In genomic region chr16:56588781-56589140, GRCh38 we compare ENCODE assay signal across 11 cellular contexts. TPM values are rescaled to one million over a fixed set of nuclear protein-coding genes. Genes with fewer than 3 reads are reported as not detected.
DNase-seq lines count a peak whose midpoint lies in the region; ATAC-seq, FAIRE-seq and TF ChIP-seq lines count a peak whose summit lies in the region.
"Had no signal": no experiment of that assay in that cellular context is flagged by ENCODE, and none has a peak within 500 bp of the region (broad histone marks: within the 10 kb centered on the region; RNA-seq: fewer than 3 reads in every experiment).

No MANE protein-coding gene starts in this region.

- dilution Hi-C loops in keratinocyte (cut with MboI; ENCODE audit: extremely low pct_ligation_motif_present, low sequenced_read_pairs) = no loop called here

- H3K9me1 ChIP-seq in keratinocyte (ENCODE audit: control insufficient read depth, extremely low read depth, insufficient read depth, low read length) = no peaks in the 10 kb centered on the region

- H3K4me2 ChIP-seq in keratinocyte (ENCODE audit: control insufficient read depth, extremely low read depth, insufficient read depth, low read depth, low read length) = peak overlapping the region; percentile 60

- H3K27ac Mint-ChIP-seq in T-helper 1 cell treated with Interleukin-12 subunit alpha and Interleukin-12 subunit beta and Interleukin-4 antibody, amounts not matched to agents 30 μg/mL and 1 μg/mL, for 36 hours = peak overlapping the region; percentile 67
- H3K27ac Mint-ChIP-seq in stimulated activated naive CD8-positive, alpha-beta T cell treated with anti-CD3 and anti-CD28 coated beads, Interleukin-15, amount 100 ng/mL, for 72 hours = peak overlapping the region in 1 of 2 donors; percentile 74

- no peaks in the 10 kb centered on the region for H3K36me3 Mint-ChIP-seq in T-helper 1 cell treated with Interleukin-12 subunit alpha and Interleukin-12 subunit beta and Interleukin-4 antibody, amounts not matched to agents 30 μg/mL and 1 μg/mL, for 36 hours (ENCODE audit: low read depth)

- H3K4me1 ChIP-seq in adipocyte (ENCODE audit: control insufficient read depth, insufficient read depth, low read length) = peaks cover 19% of the 10 kb centered on the region
- peaks cover 4% of the 10 kb centered on the region for H3K4me1 ChIP-seq in keratinocyte (ENCODE audit: control insufficient read depth, extremely low read depth, insufficient read depth, low read length)
- H3K4me1 ChIP-seq: foreskin keratinocyte had no signal

- peaks cover 3% of the 10 kb centered on the region for H3K4me1 Mint-ChIP-seq in T-helper 1 cell treated with Interleukin-12 subunit alpha and Interleukin-12 subunit beta and Interleukin-4 antibody, amounts not matched to agents 30 μg/mL and 1 μg/mL, for 36 hours (ENCODE audit: low read depth)
- H3K4me1 Mint-ChIP-seq in stimulated activated naive CD8-positive, alpha-beta T cell treated with anti-CD3 and anti-CD28 coated beads, Interleukin-15, amount 100 ng/mL, for 72 hours = peaks cover 35% of the 10 kb centered on the region

- H3K9me3 ChIP-seq in adipocyte (ENCODE audit: control insufficient read depth, low read length) (no peaks in the 10 kb centered on the region), keratinocyte (ENCODE audit: control insufficient read depth, low read depth, low read length) (no peaks in the 10 kb centered on the region)

- H3K4me3 ChIP-seq in adipocyte (ENCODE audit: low read length) (peak overlapping the region; percentile 61), keratinocyte (ENCODE audit: control insufficient read depth in 2 of 3, extremely low read depth in 1 of 3, insufficient read depth in 2 of 3, low read depth in 1 of 3, low read length in 3 of 3) (no peak overlapping the region)

- H3K27me3 ChIP-seq in adipocyte (replicated peaks; ENCODE audit: control insufficient read depth, insufficient read depth, low read length) = peaks cover 30% of the 10 kb centered on the region
- H3K27me3 ChIP-seq in keratinocyte (ENCODE audit: control insufficient read depth, extremely low read depth, insufficient read depth, low read length) = peaks cover 38% of the 10 kb centered on the region

- H2AFZ ChIP-seq in keratinocyte (ENCODE audit: control insufficient read depth, low read length) = no peak overlapping the region

- FAIRE-seq in keratinocyte (lab: Jason Lieb, UNC) = no peak
- FAIRE-seq: A204.1, GM12892 had no signal

- DNase-seq in T-helper 1 cell (no peak), adipocyte (ENCODE audit: low read depth) (no peak), keratinocyte (ENCODE audit: low read depth, low spot score) (no peak)
- no peak for DNase-seq in stimulated activated naive CD8-positive, alpha-beta T cell treated with anti-CD3 and anti-CD28 coated beads, Interleukin-15, amount 100 ng/mL, for 72 hours
- DNase-seq in stimulated activated CD4-positive, alpha-beta T cell treated with anti-CD3 and anti-CD28 coated beads, Interleukin-4, amount 100 ng/mL, for 1 hour = no peak
- DNase-seq: foreskin keratinocyte had no signal

- no peaks in the 10 kb centered on the region for H3K36me3 ChIP-seq in adipocyte (ENCODE audit: control insufficient read depth, insufficient read depth, low read length, severe bottlenecking)
- H3K36me3 ChIP-seq in keratinocyte (ENCODE audit: control insufficient read depth in 2 of 2, extremely low read depth in 1 of 2, insufficient read depth in 2 of 2, low read length in 2 of 2) = no peaks in the 10 kb centered on the region

- TF ChIP-seq CTCF in keratinocyte (optimal IDR thresholded peaks at IDR 0.05 in 1 of 3, IDR thresholded peaks at IDR 0.05 in 1 of 3, conservative IDR thresholded peaks at IDR 0.05 in 1 of 3; ENCODE audit: extremely low read depth in 1 of 3, insufficient read depth in 2 of 3, low read length in 3 of 3) = no peak

- H3K27me3 Mint-ChIP-seq in T-helper 1 cell treated with Interleukin-12 subunit alpha and Interleukin-12 subunit beta and Interleukin-4 antibody, amounts not matched to agents 30 μg/mL and 1 μg/mL, for 36 hours (ENCODE audit: low read depth) = peaks cover 45% of the 10 kb centered on the region
- peaks cover 35% of the 10 kb centered on the region for H3K27me3 Mint-ChIP-seq in stimulated activated naive CD8-positive, alpha-beta T cell treated with anti-CD3 and anti-CD28 coated beads, Interleukin-15, amount 100 ng/mL, for 72 hours

- H3K27ac ChIP-seq in keratinocyte (ENCODE audit: control insufficient read depth, insufficient read depth, low read length) = no peak overlapping the region
- H3K27ac ChIP-seq: foreskin keratinocyte had no signal

- no peak for ATAC-seq in stimulated activated naive CD8-positive, alpha-beta T cell treated with anti-CD3 and anti-CD28 coated beads, Interleukin-15, amount 100 ng/mL, for 72 hours
- ATAC-seq in HG03571 (IDR thresholded peaks at IDR 0.05; ENCODE audit: unreplicated experiment) (no peak), HG02885 (IDR thresholded peaks at IDR 0.05; ENCODE audit: poor library complexity, unreplicated experiment) (no peak)

- no peaks in the 10 kb centered on the region for H3K9me3 Mint-ChIP-seq in T-helper 1 cell treated with Interleukin-12 subunit alpha and Interleukin-12 subunit beta and Interleukin-4 antibody, amounts not matched to agents 30 μg/mL and 1 μg/mL, for 36 hours
- H3K9me3 Mint-ChIP-seq in stimulated activated naive CD8-positive, alpha-beta T cell treated with anti-CD3 and anti-CD28 coated beads, Interleukin-15, amount 100 ng/mL, for 72 hours = no peaks in the 10 kb centered on the region

- no peaks in the 10 kb centered on the region for H4K20me1 ChIP-seq in keratinocyte (ENCODE audit: control insufficient read depth, extremely low read depth, insufficient read depth, low read length)

- H3K79me2 ChIP-seq in keratinocyte (ENCODE audit: control insufficient read depth, insufficient read depth, low read length) = no peaks in the 10 kb centered on the region

- no peak overlapping the region for H3K9ac ChIP-seq in adipocyte (ENCODE audit: low read length)
- no peak overlapping the region for H3K9ac ChIP-seq in keratinocyte (ENCODE audit: control insufficient read depth, extremely low read depth, insufficient read depth, low read length)

- peak overlapping the region; percentile 84 for H3K4me3 Mint-ChIP-seq in T-helper 1 cell treated with Interleukin-12 subunit alpha and Interleukin-12 subunit beta and Interleukin-4 antibody, amounts not matched to agents 30 μg/mL and 1 μg/mL, for 36 hours
- H3K4me3 Mint-ChIP-seq in stimulated activated naive CD8-positive, alpha-beta T cell treated with anti-CD3 and anti-CD28 coated beads, Interleukin-15, amount 100 ng/mL, for 72 hours = peak overlapping the region; percentile 88 to 98

RNA-seq across cellular contexts. Expression of gene MT3, which starts 0.6 kb away (rescaled TPM):
- polyA plus RNA-seq in keratinocyte = not detected in 3 replicates
- polyA plus RNA-seq in keratinocyte (2011; ENCODE audit: low read depth) = not detected
- polyA plus RNA-seq in keratinocyte (2011; cell fraction: cytosol; rRNA removed) = not detected in 2 replicates
- not detected in 2 replicates for polyA plus RNA-seq in keratinocyte (2011; cell fraction: nucleus; rRNA removed)
- polyA plus RNA-seq in keratinocyte (2012; ENCODE audit: low replicate concordance) = not detected in 2 replicates
- not detected in 3 replicates for polyA minus RNA-seq in keratinocyte
- polyA minus RNA-seq in keratinocyte (2011; cell fraction: cytosol; rRNA and poly(A)+ RNA removed) = not detected
- not detected in 2 replicates for polyA minus RNA-seq in keratinocyte (2011; cell fraction: nucleus; rRNA and poly(A)+ RNA removed)
- polyA plus RNA-seq: foreskin keratinocyte had no signal

RNA-seq across cellular contexts. Expression of gene MT2A, which starts 19.6 kb away (rescaled TPM):
- polyA plus RNA-seq in keratinocyte = 489 to 1,016 TPM (median 990 TPM) in 3 replicates
- polyA plus RNA-seq in keratinocyte (2011; ENCODE audit: low read depth) = 310 TPM
- polyA plus RNA-seq in keratinocyte (2011; cell fraction: cytosol; rRNA removed) = 741 and 1,546 TPM in 2 replicates
- 335 and 470 TPM in 2 replicates for polyA plus RNA-seq in keratinocyte (2011; cell fraction: nucleus; rRNA removed)
- polyA plus RNA-seq in keratinocyte (2012; ENCODE audit: low replicate concordance) = 2,479 and 10,771 TPM in 2 replicates
- 401 to 1,828 TPM (median 417 TPM) in 3 replicates for polyA minus RNA-seq in keratinocyte
- 2,677 TPM for polyA minus RNA-seq in keratinocyte (2011; cell fraction: cytosol; rRNA and poly(A)+ RNA removed)
- polyA minus RNA-seq in keratinocyte (2011; cell fraction: nucleus; rRNA and poly(A)+ RNA removed) = 152 and 202 TPM in 2 replicates

RNA-seq across cellular contexts. Expression of gene MT4, which starts 23.9 kb away (rescaled TPM):
- 0.77 to 2.1 TPM in 2 of 3 replicates, not detected in the other for polyA plus RNA-seq in keratinocyte
- not detected for polyA plus RNA-seq in keratinocyte (2011; ENCODE audit: low read depth)
- polyA plus RNA-seq in keratinocyte (2011; cell fraction: cytosol; rRNA removed) = 3.8 TPM in 1 of 2 replicates, not detected in the other
- polyA plus RNA-seq in keratinocyte (2011; cell fraction: nucleus; rRNA removed) = not detected in 2 replicates
- 4.3 TPM in 1 of 2 replicates, not detected in the other for polyA plus RNA-seq in keratinocyte (2012; ENCODE audit: low replicate concordance)
- 5.2 TPM in 1 of 3 replicates, not detected in the others for polyA minus RNA-seq in keratinocyte
- polyA minus RNA-seq in keratinocyte (2011; cell fraction: cytosol; rRNA and poly(A)+ RNA removed) = not detected
- polyA minus RNA-seq in keratinocyte (2011; cell fraction: nucleus; rRNA and poly(A)+ RNA removed) = not detected in 2 replicates
- polyA plus RNA-seq: foreskin keratinocyte had no signal

RNA-seq across cellular contexts. Expression of gene MT1E, which starts 36.8 kb away (rescaled TPM):
- 394 to 1,732 TPM (median 404 TPM) in 3 replicates for polyA plus RNA-seq in keratinocyte
- 55.2 TPM for polyA plus RNA-seq in keratinocyte (2011; ENCODE audit: low read depth)
- polyA plus RNA-seq in keratinocyte (2011; cell fraction: cytosol; rRNA removed) = 1,504 and 3,462 TPM in 2 replicates
- 621 and 624 TPM in 2 replicates for polyA plus RNA-seq in keratinocyte (2011; cell fraction: nucleus; rRNA removed)
- 688 and 1,595 TPM in 2 replicates for polyA plus RNA-seq in keratinocyte (2012; ENCODE audit: low replicate concordance)
- polyA minus RNA-seq in keratinocyte = 298 to 744 TPM (median 398 TPM) in 3 replicates
- 667 TPM for polyA minus RNA-seq in keratinocyte (2011; cell fraction: cytosol; rRNA and poly(A)+ RNA removed)
- polyA minus RNA-seq in keratinocyte (2011; cell fraction: nucleus; rRNA and poly(A)+ RNA removed) = 76.9 and 81.7 TPM in 2 replicates

RNA-seq across cellular contexts. Expression of gene MT1M, which starts 43.7 kb away (rescaled TPM):
- 0.20 to 0.74 TPM (median 0.24 TPM) in 3 replicates for polyA plus RNA-seq in keratinocyte
- polyA plus RNA-seq in keratinocyte (2011; ENCODE audit: low read depth) = not detected
- polyA plus RNA-seq in keratinocyte (2011; cell fraction: cytosol; rRNA removed) = 0.32 and 0.65 TPM in 2 replicates
- polyA plus RNA-seq in keratinocyte (2011; cell fraction: nucleus; rRNA removed) = 0.27 TPM in 1 of 2 replicates, not detected in the other
- polyA plus RNA-seq in keratinocyte (2012; ENCODE audit: low replicate concordance) = 0.79 and 1.1 TPM in 2 replicates
- 0.56 to 0.76 TPM in 2 of 3 replicates, not detected in the other for polyA minus RNA-seq in keratinocyte
- polyA minus RNA-seq in keratinocyte (2011; cell fraction: cytosol; rRNA and poly(A)+ RNA removed) = not detected
- not detected in 2 replicates for polyA minus RNA-seq in keratinocyte (2011; cell fraction: nucleus; rRNA and poly(A)+ RNA removed)
